19 cellular contexts compared by ENCODE assay signal in the genomic region with DNA sequence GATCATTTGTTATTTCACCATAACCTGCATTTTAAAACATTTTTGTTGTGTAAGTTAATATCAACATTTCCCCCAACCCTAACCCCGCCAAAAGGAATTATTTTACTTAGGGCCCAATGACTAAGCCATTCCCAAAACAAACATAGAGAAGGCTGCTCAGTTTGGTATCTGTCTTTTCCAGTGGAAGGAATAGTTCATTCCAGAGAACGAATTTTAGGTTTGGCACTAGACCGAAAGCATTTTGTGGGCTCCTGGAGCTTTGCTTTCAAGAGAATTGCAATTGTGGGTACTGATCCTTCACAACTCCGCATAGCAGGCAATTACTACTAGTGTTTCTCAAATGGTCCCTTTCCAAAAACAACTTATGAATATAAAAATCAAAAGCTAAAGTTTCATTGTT.
DNase-seq lines count a peak whose midpoint lies in the region; ATAC-seq, FAIRE-seq and TF ChIP-seq lines count a peak whose summit lies in the region.
"Had no signal": no experiment of that assay in that cellular context is flagged by ENCODE, and none has a peak within 500 bp of the region (broad histone marks: within the 10 kb centered on the region; RNA-seq: fewer than 3 reads in every experiment).

No MANE protein-coding gene starts in this region.

- ATAC-seq in pancreas (no peak), GM18861 (IDR thresholded peaks at IDR 0.05; ENCODE audit: unreplicated experiment) (no peak)

- no peak overlapping the region for H3K9ac ChIP-seq in skeletal muscle satellite cell (ENCODE audit: low read depth, low read length)

- peak overlapping the region; percentile 16 for H3K4me2 ChIP-seq in skeletal muscle satellite cell (ENCODE audit: low read length)

- H3K27me3 ChIP-seq in skeletal muscle satellite cell (ENCODE audit: control insufficient read depth, insufficient read depth, low read length) (no peaks in the 10 kb centered on the region), HAP-1 (ENCODE audit: low read depth) (no peaks in the 10 kb centered on the region), pancreas (no peaks in the 10 kb centered on the region)
- H3K27me3 ChIP-seq: BE2C had no signal

- H3K36me3 ChIP-seq in skeletal muscle satellite cell (ENCODE audit: insufficient read depth, low read length) (no peaks in the 10 kb centered on the region), HAP-1 (replicated peaks) (no peaks in the 10 kb centered on the region), pancreas (no peaks in the 10 kb centered on the region)
- H3K36me3 ChIP-seq: BE2C had no signal

- in situ Hi-C loops in HAP-1 (cut with MboI; ENCODE audit: low sequenced_read_pairs) = no loop called here

- FAIRE-seq in pancreas (lab: Jason Lieb, UNC) = no peak
- FAIRE-seq: GM19239 had no signal

- H3K9me3 ChIP-seq in skeletal muscle satellite cell (replicated peaks; ENCODE audit: low read length) = no peaks in the 10 kb centered on the region
- no peaks in the 10 kb centered on the region for H3K9me3 ChIP-seq in HAP-1
- H3K9me3 ChIP-seq in pancreas = no peaks in the 10 kb centered on the region
- H3K9me3 ChIP-seq: BE2C had no signal

- H3K4me3 ChIP-seq in skeletal muscle satellite cell (ENCODE audit: low read length) = no peak overlapping the region
- H3K4me3 ChIP-seq in HAP-1 = no peak overlapping the region
- H3K4me3 ChIP-seq in pancreas = no peak overlapping the region

- 67 to 88% methylated on average over 4 of the region's 4 CpGs for WGBS in pancreas, 2 donors

- no peak overlapping the region for H3K27ac ChIP-seq in pancreas

- intact Hi-C loops in pancreas (cut with DNase I) = no loop called here

- peak; percentile 45 for DNase-seq in H4 (ENCODE audit: low spot score)
- DNase-seq in astrocyte of the hippocampus (ENCODE audit: low read depth, low spot score) = peak; percentile 87
- peak; percentile 100 for DNase-seq in fibroblast of peridontal ligament (ENCODE audit: extremely low read depth)
- DNase-seq in glomerular visceral epithelial cell (ENCODE audit: extremely low spot score) = no peak
- no peak for DNase-seq in HAP-1 (ENCODE audit: low spot score in 2 of 2)
- no peak for DNase-seq in pancreas
- DNase-seq: BE2C; CD4-positive, alpha-beta T cell; EL; H7; Kasumi-1; NCI-H187; NCI-H345; NCI-H69; RPMI8226; SIG-M5 had no signal

- H3K4me1 ChIP-seq in skeletal muscle satellite cell (ENCODE audit: control insufficient read depth, insufficient read depth, low read length) (peaks cover 5% of the 10 kb centered on the region), HAP-1 (no peaks in the 10 kb centered on the region), pancreas (no peaks in the 10 kb centered on the region)
- H3K4me1 ChIP-seq: BE2C had no signal

- no peak for TF ChIP-seq CTCF in pancreas (IDR thresholded peaks at IDR 0.05)

Comparison
In these comparisons a context has a peak if more than half of its experiments do, and no peak if none do; other contexts are left out.
1. DNase-seq: peak in H4 (single experiment), astrocyte of the hippocampus (single experiment) and fibroblast of peridontal ligament (single experiment); none in glomerular visceral epithelial cell (single experiment), HAP-1 (0 of 2) and pancreas (0 of 6).